20 cellular contexts compared by ENCODE assay signal in the genomic region with DNA sequence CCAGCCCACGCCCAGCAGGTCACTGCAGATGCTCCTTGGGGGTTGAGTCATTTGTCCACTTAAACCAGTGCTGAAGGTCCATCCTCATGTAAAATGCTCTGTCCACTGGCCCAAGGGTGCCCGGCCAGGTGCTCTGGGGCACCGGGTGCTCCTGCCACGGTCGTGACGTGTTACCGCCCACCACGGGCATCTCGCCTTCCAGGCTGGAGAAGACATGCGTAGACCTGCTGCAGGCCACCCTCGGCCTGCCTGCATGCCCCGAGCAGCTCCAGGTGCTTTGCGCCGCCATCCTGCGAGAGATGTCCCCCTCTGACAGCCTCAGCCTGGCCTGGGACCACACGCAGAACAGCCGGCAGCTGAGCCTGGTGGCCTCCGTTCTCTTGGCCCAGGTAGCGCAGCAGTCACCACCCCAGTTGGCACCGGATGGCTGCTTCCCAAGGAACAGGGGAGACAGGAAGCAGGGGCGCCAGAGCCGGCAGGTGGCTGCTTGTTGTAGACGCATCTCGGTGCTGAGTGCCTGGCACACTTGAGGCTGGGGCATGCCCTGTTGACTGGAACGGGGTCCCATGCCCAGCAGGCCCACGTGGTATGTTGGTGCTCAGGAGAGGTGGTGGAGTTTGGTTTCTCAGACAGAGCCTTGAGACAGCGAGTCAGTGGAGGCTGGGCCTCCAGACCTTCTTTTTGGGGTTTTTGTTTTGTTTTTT.
"Had no signal": no experiment of that assay in that cellular context is flagged by ENCODE, and none has a peak within 500 bp of the region (broad histone marks: within the 10 kb centered on the region; RNA-seq: fewer than 3 reads in every experiment).

No MANE protein-coding gene starts in this region.

- H3K27ac ChIP-seq: gastrocnemius medialis, hepatocyte, parathyroid adenoma, sigmoid colon, testis, tibial artery, upper lobe of left lung, uterus had no signal

- H3K9me3 ChIP-seq: gastrocnemius medialis, sigmoid colon, testis, tibial artery, upper lobe of left lung, uterus had no signal

- H3K4me3 ChIP-seq: dorsolateral prefrontal cortex, gastrocnemius medialis, hepatocyte, sigmoid colon, testis, tibial artery, upper lobe of left lung, uterus had no signal

- H3K9ac ChIP-seq: parathyroid adenoma had no signal

- H3K4me2 ChIP-seq: hepatocyte had no signal

- ATAC-seq: gastrocnemius medialis; left lobe of liver; naive thymus-derived CD4-positive, alpha-beta T cell; stimulated activated memory B cell treated with anti-CD40 and anti-IgM and Interleukin-4, amounts not matched to agents 10 μg/mL and 1 μg/mL and 100 μg/mL, for 72 hours; stimulated activated naive CD8-positive, alpha-beta T cell treated with anti-CD3 and anti-CD28 coated beads, Interleukin-15, Interleukin-2, amounts not matched to agents 100 U/mL and 50 U/mL, for 24 hours had no signal

- H2AFZ ChIP-seq: hepatocyte, parathyroid adenoma had no signal

- H3K4me1 ChIP-seq: uterus had no signal

- H3K36me3 ChIP-seq: uterus had no signal

- DNase-seq: dorsolateral prefrontal cortex; effector CD4-positive, alpha-beta T cell; foreskin fibroblast; gastrocnemius medialis; kidney; mesenchymal stem cell; midbrain; naive thymus-derived CD4-positive, alpha-beta T cell; sigmoid colon; stimulated activated CD4-positive, alpha-beta T cell treated with anti-CD3 and anti-CD28 coated beads, Interleukin-4, amount 100 ng/mL, for 4 hours; stimulated activated naive CD8-positive, alpha-beta T cell treated with anti-CD3 and anti-CD28 coated beads, Interleukin-15, Interleukin-2, amounts not matched to agents 100 U/mL and 50 U/mL, for 24 hours; substantia nigra; testis; tibial artery; uterus had no signal

- H3K27me3 ChIP-seq: dorsolateral prefrontal cortex, gastrocnemius medialis, hepatocyte, sigmoid colon, testis, tibial artery, upper lobe of left lung, uterus had no signal
